In the genomic region with DNA sequence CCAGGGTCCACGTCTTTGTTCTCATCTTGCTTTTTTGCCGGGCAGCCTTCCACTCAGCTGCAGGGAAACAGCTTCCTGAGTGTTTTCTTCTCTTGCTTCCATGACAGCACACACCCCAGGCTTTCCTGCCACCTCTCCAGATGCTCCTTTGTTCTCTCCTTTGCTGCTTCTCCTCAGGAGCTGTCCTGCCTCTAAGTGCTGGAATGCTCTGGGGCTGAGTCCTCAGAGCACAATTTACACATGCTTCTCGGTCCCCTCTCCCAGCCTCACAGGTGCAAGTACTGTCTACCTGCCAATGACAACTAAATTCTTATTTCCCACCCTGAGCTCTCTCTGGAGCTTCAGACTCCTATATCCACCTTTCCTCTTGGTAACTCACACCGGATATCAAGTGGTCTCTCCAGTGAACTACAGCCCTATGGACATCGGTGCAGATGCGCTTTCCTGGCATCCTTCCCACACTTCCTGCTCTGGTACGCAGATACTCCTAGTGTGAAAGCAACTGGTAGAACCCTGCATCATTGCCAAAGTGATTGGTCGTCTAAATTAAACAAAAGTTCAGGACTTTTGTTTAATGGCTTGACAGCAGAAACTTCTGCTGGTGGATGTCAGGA, we compare ENCODE assay signal across 19 cellular contexts. TPM values are rescaled to one million over a fixed set of nuclear protein-coding genes. Genes with fewer than 3 reads are reported as not detected.
DNase-seq lines count a peak whose midpoint lies in the region; ATAC-seq and TF ChIP-seq lines count a peak whose summit lies in the region.
"Had no signal": no experiment of that assay in that cellular context is flagged by ENCODE, and none has a peak within 500 bp of the region (broad histone marks: within the 10 kb centered on the region; RNA-seq: fewer than 3 reads in every experiment).

No MANE protein-coding gene starts in this region.

- no peak overlapping the region for H2BK5ac ChIP-seq in H9 (ENCODE audit: insufficient read length, low read length)

- H2BK15ac ChIP-seq in H9 (ENCODE audit: low read depth, low read length), result no peak overlapping the region

- H3K9me3 Mint-ChIP-seq in H9 (no peaks in the 10 kb centered on the region), endodermal cell (no peaks in the 10 kb centered on the region)

- H2BK120ac ChIP-seq in H9 (ENCODE audit: low read depth, low read length, poor library complexity, severe bottlenecking), result no peak overlapping the region

- TF ChIP-seq CTCF in H9 (conservative IDR thresholded peaks at IDR 0.05) (no peak), endodermal cell (conservative IDR thresholded peaks at IDR 0.05) (no peak)

- WGBS in H9 (ENCODE audit: extremely low coverage, insufficient read length, low lambda C conversion rate), result no CpG with 5 or more reads among the region's 8 CpGs
- 77 to 80% methylated on average over 8 of the region's 8 CpGs for WGBS in endodermal cell (ENCODE audit: insufficient coverage in 1 of 2, insufficient read length in 1 of 2), 2 experiments

- no peak overlapping the region for H3K18ac ChIP-seq in H9 (ENCODE audit: insufficient read length, low read depth, low read length)

- no peak overlapping the region for H3K4me2 ChIP-seq in H9 (ENCODE audit: insufficient read depth, insufficient read length, low read length)
- H3K4me2 ChIP-seq: KMS-11 had no signal

- H3T11ph ChIP-seq in H9 (ENCODE audit: low read length), result no peak overlapping the region

- H3K4ac ChIP-seq in H9 (ENCODE audit: low read depth, low read length), result no peak overlapping the region

- no peaks in the 10 kb centered on the region for H3K4me1 ChIP-seq in H9 (ENCODE audit: insufficient read depth, low read length)
- H3K4me1 ChIP-seq in endodermal cell (ENCODE audit: control insufficient read depth, insufficient read depth, low read length), result no peaks in the 10 kb centered on the region
- H3K4me1 ChIP-seq: left lung had no signal

- H2BK12ac ChIP-seq in H9 (ENCODE audit: insufficient read length, low read depth, low read length), result no peak overlapping the region

- no peak overlapping the region for H2AFZ ChIP-seq in H9 (ENCODE audit: low read length)

- H3K9me3 ChIP-seq in H9 (ENCODE audit: control insufficient read depth, low read depth, low read length) (no peaks in the 10 kb centered on the region), endodermal cell (ENCODE audit: control insufficient read depth, low read length) (no peaks in the 10 kb centered on the region)
- H3K9me3 ChIP-seq: left lung had no signal

- H3K27me3 Mint-ChIP-seq in H9 (ENCODE audit: low read depth) (peaks cover 4% of the 10 kb centered on the region; the same call in 1 of the 2 replicates), endodermal cell (ENCODE audit: insufficient read depth) (peaks cover 2% of the 10 kb centered on the region)

- no peak overlapping the region for H2AK5ac ChIP-seq in H9 (ENCODE audit: insufficient read length, low read length)

- no peak overlapping the region for H3K56ac ChIP-seq in H9 (ENCODE audit: insufficient read length, low read depth, low read length)

- H4K91ac ChIP-seq in H9 (ENCODE audit: insufficient read length, low read depth, low read length), result no peak overlapping the region

- no peak for ATAC-seq in HG03095 (IDR thresholded peaks at IDR 0.05; ENCODE audit: unreplicated experiment)
- ATAC-seq in HG02938 (IDR thresholded peaks at IDR 0.05; ENCODE audit: unreplicated experiment), result no peak
- ATAC-seq: left lung had no signal

- no peaks in the 10 kb centered on the region for H3K36me3 ChIP-seq in endodermal cell (ENCODE audit: control insufficient read depth, insufficient read depth, low read length)
- H3K36me3 ChIP-seq: left lung had no signal

- H3K4me3 Mint-ChIP-seq in H9 (no peak overlapping the region), endodermal cell (no peak overlapping the region)

- H4K20me1 ChIP-seq in H9 (ENCODE audit: control insufficient read depth, insufficient read depth, insufficient read length), result no peaks in the 10 kb centered on the region

- no peaks in the 10 kb centered on the region for H3K23me2 ChIP-seq in H9 (ENCODE audit: insufficient read length, low read depth, low read length, poor library complexity, severe bottlenecking)

- no peak overlapping the region for H4K8ac ChIP-seq in H9 (replicated peaks; ENCODE audit: insufficient read length, low read depth, low read length)

- no peaks in the 10 kb centered on the region for H3K79me1 ChIP-seq in H9 (ENCODE audit: insufficient read depth, low read depth, low read length, poor library complexity, severe bottlenecking)

- H4K5ac ChIP-seq in H9 (ENCODE audit: insufficient read length, low read depth, low read length), result no peak overlapping the region

- H3K36me3 Mint-ChIP-seq in H9 (ENCODE audit: insufficient read depth in 1 of 3, low read depth in 3 of 3), result no peaks in the 10 kb centered on the region
- no peaks in the 10 kb centered on the region for H3K36me3 Mint-ChIP-seq in endodermal cell (ENCODE audit: low read depth)

- H3K9ac ChIP-seq in H9 (ENCODE audit: extremely low read depth, insufficient read length, low read length) (no peak overlapping the region), endodermal cell (ENCODE audit: extremely low read depth, low read length, poor library complexity, severe bottlenecking) (no peak overlapping the region)
- H3K9ac ChIP-seq: KMS-11 had no signal

- H3K14ac ChIP-seq in H9 (ENCODE audit: insufficient read depth, low read length), result no peak overlapping the region

- H3K27ac Mint-ChIP-seq in H9 (no peak overlapping the region), endodermal cell (no peak overlapping the region)

- H3K27ac ChIP-seq in H9 (ENCODE audit: insufficient read length, low read depth, low read length) (no peak overlapping the region), endodermal cell (ENCODE audit: low read depth, low read length) (no peak overlapping the region)
- H3K27ac ChIP-seq: HL-60, KMS-11, left lung, skin epidermis had no signal

- no peaks in the 10 kb centered on the region for H3K79me2 ChIP-seq in H9 (ENCODE audit: insufficient read depth, low read length)

- no peaks in the 10 kb centered on the region for H3K27me3 ChIP-seq in H9 (ENCODE audit: insufficient read depth, low read length)
- no peaks in the 10 kb centered on the region for H3K27me3 ChIP-seq in endodermal cell (ENCODE audit: control insufficient read depth, insufficient read depth, low read length, poor library complexity, severe bottlenecking)

- no peak overlapping the region for H2BK20ac ChIP-seq in H9 (ENCODE audit: low read depth, low read length, poor library complexity, severe bottlenecking)

- H3K23ac ChIP-seq in H9 (ENCODE audit: insufficient read length, low read depth, low read length), result no peak overlapping the region

- DNase-seq in AG20443 (ENCODE audit: low spot score), result peak; percentile 25
- peak; percentile 42 for DNase-seq in H9
- peak; percentile 76 for DNase-seq in endodermal cell
- DNase-seq in NCI-H187 (lab: John Stamatoyannopoulos, UW), result no peak
- DNase-seq: activated CD4-positive, alpha-beta T cell treated with anti-CD3 and anti-CD28 coated beads for 48 hours; caudate nucleus; DMS153; effector CD8-positive, alpha-beta T cell; left lung; NCI-H1105; NCI-H2227 treated with DMSO at 0.1 percent for 48 hours; stimulated activated CD4-positive, alpha-beta T cell treated with anti-CD3 and anti-CD28 coated beads, Interleukin-4, amount 100 ng/mL, for 4 hours; T-helper 9 cell had no signal

- no peak overlapping the region for H3K4me3 ChIP-seq in endodermal cell (ENCODE audit: low read length)
- H3K4me3 ChIP-seq: left lung, skin epidermis had no signal

- H3K4me1 Mint-ChIP-seq in H9 (no peaks in the 10 kb centered on the region), endodermal cell (no peaks in the 10 kb centered on the region)

RNA-seq across cellular contexts. Expression of gene ACSL6, which starts 13.4 kb away (rescaled TPM):
- total RNA-seq in H9 (2021) (1.3 and 1.6 TPM in 2 replicates), endodermal cell (under 1 TPM; 0.04 to 0.73 TPM)
- polyA plus RNA-seq in endodermal cell (2013, experiment 1 of 2), result 1.4 TPM
- 0.29 TPM for polyA plus RNA-seq in endodermal cell (2013, experiment 2 of 2)
- polyA plus RNA-seq: BJ had no signal

RNA-seq across cellular contexts. Expression of gene IL3, which starts 35.6 kb away (rescaled TPM):
- not detected in 2 replicates for total RNA-seq in H9 (2021)
- not detected for total RNA-seq in endodermal cell
- polyA plus RNA-seq in endodermal cell (2013, experiment 1 of 2), result not detected
- polyA plus RNA-seq in endodermal cell (2013, experiment 2 of 2), result not detected
- total RNA-seq: left lung had no signal
- polyA plus RNA-seq: BJ had no signal

RNA-seq across cellular contexts. Expression of gene CSF2, which starts 48.7 kb away (rescaled TPM):
- total RNA-seq in H9 (2021), result not detected in 2 replicates
- total RNA-seq in endodermal cell, result not detected
- polyA plus RNA-seq in endodermal cell (2013, experiment 1 of 2), result not detected
- not detected for polyA plus RNA-seq in endodermal cell (2013, experiment 2 of 2)
- polyA plus RNA-seq: BJ had no signal

Comparison
In these comparisons a context has a peak if more than half of its experiments do, and no peak if none do; other contexts are left out.
1. DNase-seq: peak in AG20443 (single experiment), H9 (single experiment) and endodermal cell (single experiment); none in NCI-H187 (0 of 2).